Comparison of ENCODE assay signal across 8 cellular contexts in the genomic region with DNA sequence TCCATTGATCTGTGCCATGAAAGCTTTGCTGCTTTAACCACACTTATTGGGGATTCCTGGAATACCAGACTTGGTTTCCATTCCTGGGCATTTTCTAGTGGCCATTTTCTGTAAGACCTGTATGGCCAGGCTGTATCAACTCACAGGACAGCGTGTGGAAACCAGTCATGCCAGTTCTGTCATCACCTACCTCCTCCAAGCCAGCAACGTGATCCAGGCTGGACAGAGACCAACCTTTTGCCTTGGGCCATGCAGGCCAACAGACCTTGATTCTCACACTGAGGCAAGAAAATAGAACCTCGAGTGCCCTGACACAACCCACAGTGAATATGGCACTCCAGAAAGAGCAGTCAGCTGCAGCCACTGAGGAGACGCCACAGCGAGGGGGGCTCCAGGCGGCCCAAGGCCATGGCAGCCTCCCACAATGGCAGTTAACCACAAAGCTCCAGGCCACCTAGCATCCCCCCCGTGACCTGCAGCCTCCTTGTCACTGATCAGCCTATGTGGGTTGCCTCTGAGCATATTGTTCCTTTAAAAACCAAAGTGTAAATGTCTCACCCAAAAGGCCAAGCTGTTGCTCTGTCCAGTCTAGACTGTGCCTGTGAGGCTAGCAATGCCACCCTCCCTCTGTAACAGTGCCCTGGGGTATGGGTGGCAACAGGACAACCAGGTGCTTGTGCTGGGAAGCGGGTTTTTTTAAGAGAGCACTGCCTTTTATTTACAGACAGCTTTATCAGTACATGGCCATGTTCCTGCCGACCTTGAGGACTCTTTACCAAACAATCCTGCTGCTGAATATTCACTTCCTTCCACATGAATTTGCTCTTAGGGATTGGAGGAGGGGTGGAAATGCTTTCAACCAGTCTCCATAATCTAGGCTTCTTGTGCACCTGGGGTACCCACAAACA.
DNase-seq lines count a peak whose midpoint lies in the region; ATAC-seq and TF ChIP-seq lines count a peak whose summit lies in the region.

No MANE protein-coding gene starts in this region.

- H3K4me2 ChIP-seq in smooth muscle cell (peak overlapping the region; percentile 75), MM.1S (ENCODE audit: low read depth, low read length) (no peak overlapping the region)

- no peak overlapping the region for H3K4me3 ChIP-seq in HEK293 (ENCODE audit: low read depth, low read length)
- H3K4me3 ChIP-seq in cardiac muscle cell: no peak overlapping the region
- H3K4me3 ChIP-seq in smooth muscle cell: no peak overlapping the region
- H3K4me3 ChIP-seq in MM.1S (ENCODE audit: low read length): no peak overlapping the region

- H3K4me1 ChIP-seq in HEK293 (ENCODE audit: control insufficient read depth, insufficient read depth, low read length) (peaks cover 8% of the 10 kb centered on the region; the same call in 1 of the 2 replicates), cardiac muscle cell (ENCODE audit: low read depth) (peaks cover 31% of the 10 kb centered on the region), smooth muscle cell (ENCODE audit: low read depth) (peaks cover 33% of the 10 kb centered on the region), MM.1S (ENCODE audit: low read length) (peaks cover 15% of the 10 kb centered on the region)

- H2AFZ ChIP-seq in smooth muscle cell (ENCODE audit: low read depth) (no peak overlapping the region), MM.1S (ENCODE audit: low read length) (no peak overlapping the region)

- H3K79me2 ChIP-seq in smooth muscle cell (ENCODE audit: low read depth) (no peaks in the 10 kb centered on the region), MM.1S (ENCODE audit: low read length) (no peaks in the 10 kb centered on the region)

- H3K36me3 ChIP-seq in HEK293 (ENCODE audit: control insufficient read depth in 2 of 2, insufficient read depth in 1 of 2, low read length in 2 of 2) (peaks cover 0 to 7% of the 10 kb centered on the region in 2 experiments; a peak in 1 of 3 replicates), cardiac muscle cell (no peaks in the 10 kb centered on the region), smooth muscle cell (ENCODE audit: low read depth) (no peaks in the 10 kb centered on the region), MM.1S (replicated peaks; ENCODE audit: insufficient read depth, low read length) (no peaks in the 10 kb centered on the region)

- H4K20me1 ChIP-seq in smooth muscle cell (ENCODE audit: low read depth) (no peaks in the 10 kb centered on the region), MM.1S (ENCODE audit: insufficient read depth, low read length) (no peaks in the 10 kb centered on the region)

- H3K9me3 ChIP-seq in HEK293 (ENCODE audit: control insufficient read depth, insufficient read depth, low read depth, low read length) (no peaks in the 10 kb centered on the region), cardiac muscle cell (ENCODE audit: low read depth) (no peaks in the 10 kb centered on the region), smooth muscle cell (replicated peaks; ENCODE audit: low read depth) (no peaks in the 10 kb centered on the region), MM.1S (replicated peaks; ENCODE audit: insufficient read depth, low read length) (no peaks in the 10 kb centered on the region)

- H3K27ac ChIP-seq in HEK293 (ENCODE audit: extremely low read depth, low read depth, low read length): no peak overlapping the region
- peak overlapping the region; percentile 70 for H3K27ac ChIP-seq in cardiac muscle cell
- peak overlapping the region; percentile 91 for H3K27ac ChIP-seq in smooth muscle cell (ENCODE audit: low read depth)
- no peak overlapping the region for H3K27ac ChIP-seq in MM.1S (ENCODE audit: low read length)

- TF ChIP-seq CTCF in HEK293 (tag by site-specific recombination; IDR thresholded peaks at IDR 0.05): no peak
- no peak for TF ChIP-seq CTCF in cardiac muscle cell (IDR thresholded peaks at IDR 0.05; ENCODE audit: low read depth, low read length)
- TF ChIP-seq CTCF in smooth muscle cell (IDR thresholded peaks at IDR 0.05; ENCODE audit: borderline replicate concordance, insufficient read depth, poor library complexity, severe bottlenecking): no peak
- TF ChIP-seq CTCF in MM.1S (IDR thresholded peaks at IDR 0.05; ENCODE audit: low read length): no peak

- H3K27me3 ChIP-seq in cardiac muscle cell (no peaks in the 10 kb centered on the region), smooth muscle cell (ENCODE audit: low read depth) (no peaks in the 10 kb centered on the region), MM.1S (replicated peaks; ENCODE audit: insufficient read depth, low read length) (no peaks in the 10 kb centered on the region)

- CTCF ChIA-PET in HEK293 (lab: Yijun Ruan, JAX): interaction anchor here (0.7 to 1.3 kb wide), 2 partner anchors 9 to 64 kb away, joined by 3 to 4 read pairs; no protein-coding TSS in a partner anchor

- peak in 1 of 2 donors; percentile 33 for DNase-seq in cardiac muscle cell (ENCODE audit: low read depth in 1 of 2, low spot score in 1 of 2)
- DNase-seq in smooth muscle cell (lab: John Stamatoyannopoulos, UW; ENCODE audit: unreplicated experiment): no peak
- DNase-seq in effector CD4-positive, alpha-beta T cell: no peak
- no peak for DNase-seq in superior temporal gyrus (ENCODE audit: extremely low spot score)
- DNase-seq in MM.1S: no peak

- 58% methylated on average over 9 of the region's 9 CpGs for WGBS in smooth muscle cell (ENCODE audit: low lambda C conversion rate)

- H3K9me2 ChIP-seq in MM.1S (replicated peaks; ENCODE audit: insufficient read depth, low read length): no peaks in the 10 kb centered on the region

- peak overlapping the region; percentile 79 for H3K9ac ChIP-seq in smooth muscle cell (ENCODE audit: low read depth)
- no peak overlapping the region for H3K9ac ChIP-seq in MM.1S (ENCODE audit: low read length)

- POLR2A ChIA-PET in HEK293 (lab: Yijun Ruan, JAX): interaction anchor here (2.1 kb wide), 1 partner anchor 168 kb away, joined by 8 read pairs; a partner anchor contains a TSS

- ATAC-seq in SK-N-SH treated with all-trans-retinoic acid at 6 μM for 48 hours (peak; percentile 6), HG03045 (IDR thresholded peaks at IDR 0.05; ENCODE audit: unreplicated experiment) (no peak)

- H3F3A ChIP-seq in smooth muscle cell (ENCODE audit: low read depth) (peaks cover 6% of the 10 kb centered on the region), MM.1S (ENCODE audit: insufficient read depth, low read length) (no peaks in the 10 kb centered on the region)

TF ChIP-seq in HEK293, 187 proteins besides CTCF, POLR2A, EP300 and RAD21:
- TF ChIP-seq ZNF266 (tag by site-specific recombination; IDR thresholded peaks at IDR 0.05; ENCODE audit: low read depth): no peak
- TF ChIP-seq, protein P1, sequence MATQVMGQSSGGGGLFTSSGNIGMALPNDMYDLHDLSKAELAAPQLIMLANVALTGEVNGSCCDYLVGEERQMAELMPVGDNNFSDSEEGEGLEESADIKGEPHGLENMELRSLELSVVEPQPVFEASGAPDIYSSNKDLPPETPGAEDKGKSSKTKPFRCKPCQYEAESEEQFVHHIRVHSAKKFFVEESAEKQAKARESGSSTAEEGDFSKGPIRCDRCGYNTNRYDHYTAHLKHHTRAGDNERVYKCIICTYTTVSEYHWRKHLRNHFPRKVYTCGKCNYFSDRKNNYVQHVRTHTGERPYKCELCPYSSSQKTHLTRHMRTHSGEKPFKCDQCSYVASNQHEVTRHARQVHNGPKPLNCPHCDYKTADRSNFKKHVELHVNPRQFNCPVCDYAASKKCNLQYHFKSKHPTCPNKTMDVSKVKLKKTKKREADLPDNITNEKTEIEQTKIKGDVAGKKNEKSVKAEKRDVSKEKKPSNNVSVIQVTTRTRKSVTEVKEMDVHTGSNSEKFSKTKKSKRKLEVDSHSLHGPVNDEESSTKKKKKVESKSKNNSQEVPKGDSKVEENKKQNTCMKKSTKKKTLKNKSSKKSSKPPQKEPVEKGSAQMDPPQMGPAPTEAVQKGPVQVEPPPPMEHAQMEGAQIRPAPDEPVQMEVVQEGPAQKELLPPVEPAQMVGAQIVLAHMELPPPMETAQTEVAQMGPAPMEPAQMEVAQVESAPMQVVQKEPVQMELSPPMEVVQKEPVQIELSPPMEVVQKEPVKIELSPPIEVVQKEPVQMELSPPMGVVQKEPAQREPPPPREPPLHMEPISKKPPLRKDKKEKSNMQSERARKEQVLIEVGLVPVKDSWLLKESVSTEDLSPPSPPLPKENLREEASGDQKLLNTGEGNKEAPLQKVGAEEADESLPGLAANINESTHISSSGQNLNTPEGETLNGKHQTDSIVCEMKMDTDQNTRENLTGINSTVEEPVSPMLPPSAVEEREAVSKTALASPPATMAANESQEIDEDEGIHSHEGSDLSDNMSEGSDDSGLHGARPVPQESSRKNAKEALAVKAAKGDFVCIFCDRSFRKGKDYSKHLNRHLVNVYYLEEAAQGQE (tag by site-specific recombination; IDR thresholded peaks at IDR 0.05): peak; percentile 22; the same call in 1 of the 2 replicates

TF ChIP-seq in SK-N-SH treated with all-trans-retinoic acid at 6 μM for 48 hours, 23 proteins besides CTCF, POLR2A, EP300 and RAD21 (continues in another document):
- TF ChIP-seq ARNTL (CRISPR knock-in tag; IDR thresholded peaks at IDR 0.05; ENCODE audit: borderline replicate concordance, low read depth) (no peak), BACH2 (CRISPR knock-in tag; IDR thresholded peaks at IDR 0.05; ENCODE audit: borderline replicate concordance) (no peak), ZC3H10 (CRISPR knock-in tag; IDR thresholded peaks at IDR 0.05) (no peak), OSR1 (CRISPR knock-in tag; IDR thresholded peaks at IDR 0.05) (no peak), ZNF8 (CRISPR knock-in tag; IDR thresholded peaks at IDR 0.05) (no peak), ESRRG (CRISPR knock-in tag; IDR thresholded peaks at IDR 0.05) (no peak)
- TF ChIP-seq, protein P2, sequence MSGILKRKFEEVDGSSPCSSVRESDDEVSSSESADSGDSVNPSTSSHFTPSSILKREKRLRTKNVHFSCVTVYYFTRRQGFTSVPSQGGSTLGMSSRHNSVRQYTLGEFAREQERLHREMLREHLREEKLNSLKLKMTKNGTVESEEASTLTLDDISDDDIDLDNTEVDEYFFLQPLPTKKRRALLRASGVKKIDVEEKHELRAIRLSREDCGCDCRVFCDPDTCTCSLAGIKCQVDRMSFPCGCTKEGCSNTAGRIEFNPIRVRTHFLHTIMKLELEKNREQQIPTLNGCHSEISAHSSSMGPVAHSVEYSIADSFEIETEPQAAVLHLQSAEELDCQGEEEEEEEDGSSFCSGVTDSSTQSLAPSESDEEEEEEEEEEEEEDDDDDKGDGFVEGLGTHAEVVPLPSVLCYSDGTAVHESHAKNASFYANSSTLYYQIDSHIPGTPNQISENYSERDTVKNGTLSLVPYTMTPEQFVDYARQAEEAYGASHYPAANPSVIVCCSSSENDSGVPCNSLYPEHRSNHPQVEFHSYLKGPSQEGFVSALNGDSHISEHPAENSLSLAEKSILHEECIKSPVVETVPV (CRISPR knock-in tag; IDR thresholded peaks at IDR 0.05): no peak

Comparison
In these comparisons a context has a peak if more than half of its experiments do, and no peak if none do; other contexts are left out.
1. H3K27ac ChIP-seq: peak in cardiac muscle cell (single experiment) and smooth muscle cell (single experiment); none in HEK293 (single experiment) and MM.1S (single experiment).